13 cellular contexts compared by ENCODE assay signal in the genomic region with DNA sequence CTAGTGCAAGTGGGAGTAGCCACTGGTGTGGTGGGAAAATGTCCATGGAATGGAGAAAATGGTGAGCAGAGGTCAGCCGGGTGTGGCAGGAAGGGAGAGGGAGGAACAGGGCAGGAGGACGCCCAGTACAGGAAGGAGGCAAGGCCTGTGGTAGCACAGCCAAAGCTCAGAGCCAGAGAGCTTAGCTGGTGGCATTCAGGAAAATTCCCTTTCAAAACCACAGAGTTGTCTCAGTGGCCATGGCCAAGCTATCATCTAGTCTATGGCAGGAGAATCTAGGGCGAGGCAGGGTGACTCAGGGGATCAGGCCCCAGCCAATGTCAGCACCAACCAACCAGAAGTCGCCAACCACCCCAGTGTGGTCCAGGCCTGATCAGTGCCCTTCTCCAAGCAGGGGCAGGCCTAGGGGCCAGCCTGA.
A peak's percentile ranks its signal among the peaks of the same experiment; 100 is the strongest.
DNase-seq lines count a peak whose midpoint lies in the region; ATAC-seq and TF ChIP-seq lines count a peak whose summit lies in the region.
"Had no signal": no experiment of that assay in that cellular context is flagged by ENCODE, and none has a peak within 500 bp of the region (broad histone marks: within the 10 kb centered on the region; RNA-seq: fewer than 3 reads in every experiment).

No MANE protein-coding gene starts in this region.

- no peak for ATAC-seq in GM21381 (IDR thresholded peaks at IDR 0.05; ENCODE audit: unreplicated experiment)

- H3K4me3 ChIP-seq in epithelial cell of esophagus (ENCODE audit: low read length): no peak overlapping the region

- no peak for TF ChIP-seq CTCF in epithelial cell of esophagus (IDR thresholded peaks at IDR 0.05; ENCODE audit: insufficient read depth, low read depth, low read length, missing control alignments)

- DNase-seq in EH (ENCODE audit: low read depth) (peak; percentile 78), NCI-H226 (peak; percentile 85), epithelial cell of esophagus (ENCODE audit: low read depth) (peak; percentile 40), renal cortical epithelial cell (ENCODE audit: low read depth) (peak; percentile 84), COR-L47 (lab: John Stamatoyannopoulos, UW) (no peak), retina (no peak), DMS 273 (lab: John Stamatoyannopoulos, UW; ENCODE audit: unreplicated experiment) (no peak)
- DNase-seq: amygdala; DND-41; NCI-H187 treated with DMSO at 0.1 percent for 48 hours; OCI-M1; stimulated activated naive B cell treated with anti-CD40 and anti-IgM and Interleukin-4, amounts not matched to agents 10 μg/mL and 1 μg/mL and 100 μg/mL, for 72 hours had no signal

Comparison
In these comparisons a context has a peak if more than half of its experiments do, and no peak if none do; other contexts are left out.
1. DNase-seq: peak in EH (single experiment), NCI-H226 (single experiment), epithelial cell of esophagus (single experiment) and renal cortical epithelial cell (single experiment); none in COR-L47 (single experiment), retina (single experiment) and DMS 273 (single experiment).